Comparison of ENCODE assay signal across 23 cellular contexts in genomic region chr9:7912037-7912535, GRCh38.
"Had no signal": no experiment of that assay in that cellular context is flagged by ENCODE, and none has a peak within 500 bp of the region (broad histone marks: within the 10 kb centered on the region; RNA-seq: fewer than 3 reads in every experiment).

No MANE protein-coding gene starts in this region.

- ATAC-seq: left lung; lower lobe of right lung; naive thymus-derived CD8-positive, alpha-beta T cell; right lobe of liver; stimulated activated effector memory CD8-positive, alpha-beta T cell treated with anti-CD3 and anti-CD28 coated beads, Interleukin-12 subunit alpha, Interleukin-12 subunit beta, amount 100 ng/mL, for 72 hours had no signal

- H3K27ac ChIP-seq: left lung, lower lobe of right lung, ovary, right lobe of liver, testis, tibial artery had no signal

- H3K36me3 ChIP-seq: heart right ventricle, left lung, lower lobe of right lung, ovary, right lobe of liver, tibial artery had no signal

- H3K9me3 ChIP-seq: heart right ventricle, left lung, lower lobe of right lung, ovary, right lobe of liver, testis, tibial artery had no signal

- DNase-seq: dorsolateral prefrontal cortex; effector CD4-positive, alpha-beta T cell; foreskin fibroblast; glutamatergic neuron; heart right ventricle; hippocampal formation; left cardiac atrium; left lung; lower lobe of right lung; naive thymus-derived CD8-positive, alpha-beta T cell; occipital lobe; ovary; retina; right lobe of liver; stimulated activated CD4-positive, alpha-beta T cell treated with anti-CD3 and anti-CD28 coated beads, Interleukin-12 subunit alpha, Interleukin-12 subunit beta, amount 100 ng/mL, for 4 hours; stimulated activated CD4-positive, alpha-beta T cell treated with anti-CD3 and anti-CD28 coated beads, Interleukin-1b, Interleukin-23, amount 100 ng/mL, for 48 hours; stimulated activated CD4-positive, alpha-beta T cell treated with anti-CD3 and anti-CD28 coated beads, Interleukin-4, amount 100 ng/mL, for 1 hour; stimulated activated naive CD4-positive, alpha-beta T cell treated with Interleukin-2 at 50 U/mL for 16 hours; substantia nigra; testis; tibial artery had no signal

- H3K4me3 ChIP-seq: dorsolateral prefrontal cortex, heart right ventricle, left lung, lower lobe of right lung, ovary, right lobe of liver, smooth muscle cell, testis, tibial artery had no signal

- H3K4me1 ChIP-seq: left lung, lower lobe of right lung, right lobe of liver, testis, tibial artery had no signal

- H3K27me3 ChIP-seq: dorsolateral prefrontal cortex, heart right ventricle, left lung, ovary, right lobe of liver, testis, tibial artery had no signal
